12 cellular contexts compared by ENCODE assay signal in the genomic region with DNA sequence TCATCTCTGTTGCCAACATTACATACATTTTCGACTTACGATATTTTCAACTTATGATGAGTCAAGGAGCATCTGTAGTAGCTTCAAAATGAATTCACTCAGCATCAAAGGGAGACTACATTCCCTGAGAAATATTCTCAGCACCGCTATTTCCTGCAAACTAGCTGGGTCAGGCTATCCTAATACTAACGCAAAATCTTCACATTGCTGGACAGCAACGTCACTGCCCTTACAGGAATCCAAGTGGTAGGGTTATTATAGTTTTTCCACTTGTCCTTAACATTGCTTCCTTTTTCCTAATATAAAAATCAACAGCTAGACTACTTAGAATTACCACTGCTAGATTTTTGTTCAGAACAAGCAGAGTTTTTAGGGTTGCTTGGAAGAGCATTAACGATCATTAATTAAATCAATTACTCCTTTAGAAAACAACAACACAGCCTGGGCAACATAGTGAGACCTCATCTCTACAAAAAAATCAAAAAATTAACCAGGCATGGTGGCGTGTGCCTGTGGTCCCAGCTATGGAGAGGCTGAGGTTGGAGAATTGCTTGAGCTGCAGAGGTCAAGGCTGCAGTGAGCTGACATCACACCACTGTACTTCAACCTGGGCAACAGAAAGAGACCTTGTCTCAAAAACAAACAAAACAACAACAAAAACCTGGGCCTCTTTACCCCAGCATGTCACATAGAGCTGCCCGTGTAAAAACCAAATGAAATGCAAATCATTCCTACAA. TPM values are rescaled to one million over a fixed set of nuclear protein-coding genes. Genes with fewer than 3 reads are reported as not detected.
DNase-seq lines count a peak whose midpoint lies in the region; ATAC-seq and TF ChIP-seq lines count a peak whose summit lies in the region.
"Had no signal": no experiment of that assay in that cellular context is flagged by ENCODE, and none has a peak within 500 bp of the region (broad histone marks: within the 10 kb centered on the region; RNA-seq: fewer than 3 reads in every experiment).

No MANE protein-coding gene starts in this region.

- H3K36me3 ChIP-seq in mammary epithelial cell (ENCODE audit: insufficient read depth, low read length) (no peaks in the 10 kb centered on the region), stomach (no peaks in the 10 kb centered on the region)

- H3K9me3 ChIP-seq in mammary epithelial cell (replicated peaks; ENCODE audit: insufficient read depth, low read length): no peaks in the 10 kb centered on the region
- H3K9me3 ChIP-seq in stomach: no peaks in the 10 kb centered on the region

- BruUV-seq in mammary epithelial cell (replicated peaks; lab: Mats Ljungman, UMichigan): no TSS peak

- CTCF ChIA-PET in mammary epithelial cell (lab: Charles Lee; ENCODE audit: low non-redundant PET): no interaction called here

- no peak overlapping the region for H2AFZ ChIP-seq in mammary epithelial cell (ENCODE audit: low read depth, low read length)

- no peak overlapping the region for H3K4me3 Mint-ChIP-seq in progenitor cell of endocrine pancreas (ENCODE audit: low read depth)
- H3K4me3 Mint-ChIP-seq in T-helper 2 cell treated with Interferon-gamma antibody and Interleukin-4, amounts not matched to agents 5 μg/mL and 100 μg/mL, for 36 hours: no peak overlapping the region

- DNase-seq in EH (ENCODE audit: low read depth) (peak; percentile 92), astrocyte of the hippocampus (ENCODE audit: low read depth, low spot score) (peak; percentile 64), left ventricle myocardium superior (no peak), progenitor cell of endocrine pancreas (ENCODE audit: low spot score, unreplicated experiment) (no peak), T-helper 2 cell (no peak), mammary epithelial cell (no peak), stomach (no peak)
- DNase-seq in T-helper 2 cell treated with Interferon-gamma antibody and Interleukin-4, amounts not matched to agents 5 μg/mL and 100 μg/mL, for 36 hours (ENCODE audit: low spot score): no peak
- DNase-seq: activated T-cell treated with anti-CD3 and anti-CD28 coated beads, Interleukin-2, amount 50 U/mL, for 48 hours; cerebellar nuclear complex; NCI-H1694 treated with DMSO at 0.1 percent for 48 hours; occipital lobe had no signal

- WGBS in mammary epithelial cell (ENCODE audit: low coverage, missing lambda C conversion rate): 96% methylated on average over 8 of the region's 8 CpGs
- WGBS in stomach, 5 donors: 75 to 82% (median 79%) methylated on average over 8 of the region's 8 CpGs

- in situ Hi-C loops in mammary epithelial cell (cut with MboI; ENCODE audit: low sequenced_read_pairs in 2 of 2): no loop called here

- dilution Hi-C loops in mammary epithelial cell (cut with HindIII; ENCODE audit: low sequenced_read_pairs): no loop called here

- H3K27ac Mint-ChIP-seq in progenitor cell of endocrine pancreas: peak overlapping the region; percentile 50
- no peak overlapping the region for H3K27ac Mint-ChIP-seq in T-helper 2 cell treated with Interferon-gamma antibody and Interleukin-4, amounts not matched to agents 5 μg/mL and 100 μg/mL, for 36 hours

- H3K4me2 ChIP-seq in mammary epithelial cell (ENCODE audit: insufficient read depth, low read depth, low read length): no peak overlapping the region

- H3K27ac ChIP-seq in mammary epithelial cell (ENCODE audit: insufficient read depth, low read depth, low read length): no peak overlapping the region
- peak overlapping the region in 1 of 5 donors; percentile 2 for H3K27ac ChIP-seq in stomach

- TF ChIP-seq CTCF in progenitor cell of endocrine pancreas (IDR thresholded peaks at IDR 0.05; ENCODE audit: unreplicated experiment) (no peak), mammary epithelial cell (conservative IDR thresholded peaks at IDR 0.05 in 1 of 2, IDR thresholded peaks at IDR 0.05 in 1 of 2; ENCODE audit: extremely low read depth in 1 of 2, insufficient read depth in 1 of 2, low read depth in 1 of 2, low read length in 2 of 2) (no peak), stomach (IDR thresholded peaks at IDR 0.05) (no peak)

- no peak for TF ChIP-seq EP300 in stomach (IDR thresholded peaks at IDR 0.05)

- peaks cover 99% of the 10 kb centered on the region for H3K79me2 ChIP-seq in mammary epithelial cell (ENCODE audit: insufficient read depth, low read length)

- peaks cover 20% of the 10 kb centered on the region for H3K4me1 ChIP-seq in mammary epithelial cell (ENCODE audit: insufficient read depth, low read length)
- peaks cover 11 to 85% (median 56%) of the 10 kb centered on the region in 4 donors for H3K4me1 ChIP-seq in stomach

- H3K27me3 Mint-ChIP-seq in progenitor cell of endocrine pancreas: no peaks in the 10 kb centered on the region
- no peaks in the 10 kb centered on the region for H3K27me3 Mint-ChIP-seq in T-helper 2 cell treated with Interferon-gamma antibody and Interleukin-4, amounts not matched to agents 5 μg/mL and 100 μg/mL, for 36 hours (ENCODE audit: low read depth)

- H3K9me3 Mint-ChIP-seq in progenitor cell of endocrine pancreas (ENCODE audit: low read depth): no peaks in the 10 kb centered on the region
- H3K9me3 Mint-ChIP-seq in T-helper 2 cell treated with Interferon-gamma antibody and Interleukin-4, amounts not matched to agents 5 μg/mL and 100 μg/mL, for 36 hours: no peaks in the 10 kb centered on the region

- H3K9ac ChIP-seq in mammary epithelial cell (ENCODE audit: insufficient read depth, low read length): no peak overlapping the region

- H3K4me1 Mint-ChIP-seq in progenitor cell of endocrine pancreas (ENCODE audit: low read depth): peaks cover 36% of the 10 kb centered on the region
- peaks cover 47% of the 10 kb centered on the region for H3K4me1 Mint-ChIP-seq in T-helper 2 cell treated with Interferon-gamma antibody and Interleukin-4, amounts not matched to agents 5 μg/mL and 100 μg/mL, for 36 hours (ENCODE audit: low read depth)

- no peak for TF ChIP-seq POLR2A in stomach (IDR thresholded peaks at IDR 0.05)

- no peaks in the 10 kb centered on the region for H4K20me1 ChIP-seq in mammary epithelial cell (ENCODE audit: insufficient read depth, low read length)

- intact Hi-C loops in left ventricle myocardium superior (cut with micrococcal nuclease) (loop anchor here (10.0 kb wide), 1 partner anchor 58 kb away; no protein-coding TSS in a partner anchor), mammary epithelial cell (cut with micrococcal nuclease) (no loop called here), stomach (cut with DNase I; ENCODE audit: low total_unique reads) (no loop called here)

- no peaks in the 10 kb centered on the region for H3K36me3 Mint-ChIP-seq in progenitor cell of endocrine pancreas (ENCODE audit: insufficient read depth)
- peaks cover 28% of the 10 kb centered on the region for H3K36me3 Mint-ChIP-seq in T-helper 2 cell treated with Interferon-gamma antibody and Interleukin-4, amounts not matched to agents 5 μg/mL and 100 μg/mL, for 36 hours (ENCODE audit: low read depth)

- peak; percentile 63 for ATAC-seq in left ventricle myocardium superior

- H3K27me3 ChIP-seq in mammary epithelial cell (ENCODE audit: insufficient read depth, low read length) (no peaks in the 10 kb centered on the region), stomach (no peaks in the 10 kb centered on the region)

- H3K4me3 ChIP-seq in mammary epithelial cell (replicated peaks in 1 of 3; ENCODE audit: insufficient read depth in 1 of 3, low read depth in 2 of 3, low read length in 3 of 3) (no peak overlapping the region), stomach (no peak overlapping the region)

RNA-seq across cellular contexts. Expression of gene ADAM10, which starts 6.9 kb away (rescaled TPM):
- total RNA-seq in left ventricle myocardium superior (77.1 TPM), progenitor cell of endocrine pancreas (237 and 238 TPM in 2 replicates), mammary epithelial cell (100 to 1,000 TPM; 108 to 163 TPM), stomach (100 to 1,000 TPM in 1 of 5 donors, 10 to 100 TPM in 4; 13.9 to 159 (median 21.0) TPM)
- polyA plus RNA-seq in mammary epithelial cell (96.2 TPM), stomach (10 to 100 TPM in 1 of 3 donors, 1 to 10 TPM in 2; 5.8 to 10.0 (median 6.4) TPM)
- 183 TPM for polyA minus RNA-seq in mammary epithelial cell

RNA-seq across cellular contexts. Expression of gene MINDY2, which starts 28.5 kb away (rescaled TPM):
- 37.2 TPM for total RNA-seq in left ventricle myocardium superior
- total RNA-seq in progenitor cell of endocrine pancreas: 23.1 and 27.1 TPM in 2 replicates
- total RNA-seq in mammary epithelial cell: 10 to 100 TPM; 17.5 to 30.7 TPM
- 7.4 TPM for polyA plus RNA-seq in mammary epithelial cell
- 14.4 TPM for polyA minus RNA-seq in mammary epithelial cell
- total RNA-seq in stomach: 10 to 100 TPM in 3 of 5 donors, 1 to 10 TPM in 2; 6.7 to 34.1 (median 12.8) TPM
- polyA plus RNA-seq in stomach: 1 to 10 TPM; 3.1 to 4.3 (median 3.7) TPM

Comparison
In these comparisons a context has a peak if more than half of its experiments do, and no peak if none do; other contexts are left out.
1. DNase-seq: peak in EH (single experiment) and astrocyte of the hippocampus (single experiment); none in left ventricle myocardium superior (single experiment), progenitor cell of endocrine pancreas (single experiment), T-helper 2 cell (0 of 5), T-helper 2 cell treated with Interferon-gamma antibody and Interleukin-4, amounts not matched to agents 5 μg/mL and 100 μg/mL, for 36 hours (single experiment), mammary epithelial cell (single experiment) and stomach (single experiment).